In genomic region chr2:96537734-96538486, GRCh38 we compare ENCODE assay signal across 8 cellular contexts. TPM values are rescaled to one million over a fixed set of nuclear protein-coding genes. Genes with fewer than 3 reads are reported as not detected.
DNase-seq lines count a peak whose midpoint lies in the region; ATAC-seq and TF ChIP-seq lines count a peak whose summit lies in the region.

No MANE protein-coding gene starts in this region.

- no peaks in the 10 kb centered on the region for H3K9me3 ChIP-seq in esophagus (ENCODE audit: control insufficient read depth in 2 of 2, insufficient read depth in 1 of 2, low read depth in 1 of 2, low read length in 1 of 2)
- H3K9me3 ChIP-seq in parathyroid adenoma (ENCODE audit: control insufficient read depth, low read length) = no peaks in the 10 kb centered on the region

- peak overlapping the region; percentile 47 for H3K9ac ChIP-seq in parathyroid adenoma

- H3K27ac ChIP-seq in esophagus (ENCODE audit: low read depth in 2 of 2, low read length in 1 of 2) (peak overlapping the region; percentile 80 to 93), parathyroid adenoma (peak overlapping the region; percentile 61)

- H3K27me3 ChIP-seq in esophagus (ENCODE audit: control insufficient read depth in 1 of 2, insufficient read depth in 2 of 2, low read length in 2 of 2) (no peaks in the 10 kb centered on the region), parathyroid adenoma (ENCODE audit: control insufficient read depth, insufficient read depth, low read length) (no peaks in the 10 kb centered on the region)

- no peaks in the 10 kb centered on the region for H3K79me2 ChIP-seq in parathyroid adenoma

- H3K4me2 ChIP-seq in parathyroid adenoma (ENCODE audit: low read length) = peak overlapping the region; percentile 97

- no peak for TF ChIP-seq CTCF in parathyroid adenoma (IDR thresholded peaks at IDR 0.05)

- H3K36me3 ChIP-seq in esophagus (ENCODE audit: control insufficient read depth in 2 of 2, insufficient read depth in 2 of 2, low read length in 1 of 2) = no peaks in the 10 kb centered on the region
- H3K36me3 ChIP-seq in parathyroid adenoma (ENCODE audit: control insufficient read depth, insufficient read depth, low read length) = no peaks in the 10 kb centered on the region

- 16 to 19% methylated on average over 36 of the region's 36 CpGs for WGBS in esophagus, 2 donors

- peak; percentile 64 for DNase-seq in activated CD8-positive, alpha-beta memory T cell treated with anti-CD3 and anti-CD28 coated beads, Interleukin-2, amount 50 U/mL, for 4 hours
- DNase-seq in SKM-1 treated with dmso at 0.1 percent for 144 hours (lab: John Stamatoyannopoulos, UW; ENCODE audit: unreplicated experiment) = no peak
- DNase-seq in GM19240 (ENCODE audit: insufficient read length, low spot score) = no peak

- ATAC-seq in HG02840 (IDR thresholded peaks at IDR 0.05; ENCODE audit: low FRiP score, unreplicated experiment) (peak; percentile 3), GM18909 (IDR thresholded peaks at IDR 0.05; ENCODE audit: poor library complexity, unreplicated experiment) (no peak), HG03565 (IDR thresholded peaks at IDR 0.05; ENCODE audit: unreplicated experiment) (no peak)

- H3K4me1 ChIP-seq in esophagus (ENCODE audit: control insufficient read depth in 2 of 2, insufficient read depth in 2 of 2, low read length in 1 of 2) = peaks cover 5 to 22% of the 10 kb centered on the region in 2 donors
- peaks cover 3% of the 10 kb centered on the region for H3K4me1 ChIP-seq in parathyroid adenoma

- peak overlapping the region; percentile 85 for H2AFZ ChIP-seq in parathyroid adenoma

- H3K4me3 ChIP-seq in esophagus (ENCODE audit: low read depth in 1 of 2, low read length in 2 of 2) (peak overlapping the region; percentile 64 to 65), parathyroid adenoma (ENCODE audit: low read depth, low read length) (peak overlapping the region; percentile 74)

RNA-seq across cellular contexts. Expression of gene ARID5A, which starts 1.4 kb away (rescaled TPM):
- 1 to 10 TPM; 8.0 to 9.7 TPM for polyA plus RNA-seq in esophagus

RNA-seq across cellular contexts. Expression of gene NEURL3, which starts 32.8 kb away (rescaled TPM):
- polyA plus RNA-seq in esophagus = under 1 TPM in 1 of 2 donors, not detected in 1; 0.06 TPM
